11 cellular contexts compared by ENCODE assay signal in the genomic region with DNA sequence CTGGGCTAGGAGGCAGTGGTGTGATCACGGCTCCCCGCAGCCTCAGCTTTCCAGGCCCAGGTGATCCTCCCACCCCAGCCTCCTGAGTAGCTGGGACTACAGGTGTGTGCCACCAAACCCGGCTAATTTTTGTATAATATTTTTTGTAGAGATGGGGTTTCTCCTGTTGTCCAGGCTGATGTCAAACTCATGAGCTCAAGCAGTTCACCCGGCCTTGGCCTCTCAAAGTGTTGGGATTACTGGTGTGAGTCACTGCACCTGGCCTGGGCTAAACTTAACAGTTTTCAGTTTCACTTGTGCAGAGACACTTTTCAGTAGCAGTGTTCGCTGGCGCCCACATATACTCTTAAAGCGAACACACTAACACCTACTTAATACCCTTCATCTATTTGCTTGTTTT.
DNase-seq lines count a peak whose midpoint lies in the region; ATAC-seq and TF ChIP-seq lines count a peak whose summit lies in the region.
"Had no signal": no experiment of that assay in that cellular context is flagged by ENCODE, and none has a peak within 500 bp of the region (broad histone marks: within the 10 kb centered on the region; RNA-seq: fewer than 3 reads in every experiment).

No MANE protein-coding gene starts in this region.

- no peaks in the 10 kb centered on the region for H3K79me2 ChIP-seq in SK-N-SH (ENCODE audit: insufficient read depth)

- no peak overlapping the region for H3K9ac ChIP-seq in SK-N-SH

- H3K27me3 ChIP-seq in left lung (no peaks in the 10 kb centered on the region), SK-N-SH (ENCODE audit: insufficient read depth) (no peaks in the 10 kb centered on the region)

- no peak for TF ChIP-seq CTCF in left lung (IDR thresholded peaks at IDR 0.05)
- no peak for TF ChIP-seq CTCF in SK-N-SH (IDR thresholded peaks at IDR 0.05)

- DNase-seq in left lung = no peak
- DNase-seq in SK-N-SH = no peak
- no peak for DNase-seq in hippocampal formation (lab: John Stamatoyannopoulos, UW)
- no peak for DNase-seq in activated CD4-positive, alpha-beta T cell treated with anti-CD3 and anti-CD28 coated beads for 4 hours
- no peak for DNase-seq in activated naive CD4-positive, alpha-beta T cell treated with anti-CD3 and anti-CD28 coated beads, Interleukin-2, amount 50 U/mL, for 16 hours
- DNase-seq: activated T-cell treated with anti-CD3 and anti-CD28 coated beads, Interleukin-2, amount 50 U/mL, for 4 hours; erythroblast; NCI-H748 treated with DMSO at 0.1 percent for 48 hours had no signal

- no peak for TF ChIP-seq EP300 in SK-N-SH (IDR thresholded peaks at IDR 0.05; ENCODE audit: borderline replicate concordance in 1 of 2, low read depth in 1 of 2, low read length in 1 of 2)

- H3K27ac ChIP-seq in left lung = no peak overlapping the region
- no peak overlapping the region for H3K27ac ChIP-seq in SK-N-SH (ENCODE audit: low read depth in 2 of 2, low read length in 1 of 2)

- intact Hi-C loops in left lung (cut with DNase I) = no loop called here

- H2AFZ ChIP-seq in SK-N-SH (ENCODE audit: low read depth) = no peak overlapping the region

- H4K20me1 ChIP-seq in SK-N-SH (ENCODE audit: insufficient read depth) = no peaks in the 10 kb centered on the region

- no peak for TF ChIP-seq RAD21 in SK-N-SH (IDR thresholded peaks at IDR 0.05; ENCODE audit: low read length)

- H3K36me3 ChIP-seq in left lung (no peaks in the 10 kb centered on the region), SK-N-SH (replicated peaks in 1 of 2; ENCODE audit: control insufficient read depth in 1 of 2, insufficient read depth in 2 of 2, low read length in 1 of 2) (no peaks in the 10 kb centered on the region)

- POLR2A ChIA-PET in SK-N-SH (lab: Yijun Ruan, JAX) = no interaction called here

- CTCF ChIA-PET in SK-N-SH (lab: Yijun Ruan, JAX) = no interaction called here

- no peak overlapping the region for H3K4me2 ChIP-seq in SK-N-SH

- 95% methylated on average over 7 of the region's 7 CpGs for WGBS in SK-N-SH (ENCODE audit: low lambda C conversion rate)

- no peak overlapping the region for H3K4me3 ChIP-seq in left lung
- H3K4me3 ChIP-seq in SK-N-SH (ENCODE audit: low read depth in 2 of 2, low read length in 1 of 2) = no peak overlapping the region

- H3K9me3 ChIP-seq in left lung (no peaks in the 10 kb centered on the region), SK-N-SH (no peaks in the 10 kb centered on the region)

- peak; percentile 92 for ATAC-seq in GM18861 (IDR thresholded peaks at IDR 0.05; ENCODE audit: unreplicated experiment)
- peak; percentile 95 for ATAC-seq in GM21723 (IDR thresholded peaks at IDR 0.05; ENCODE audit: unreplicated experiment)
- peak; percentile 85 for ATAC-seq in HG03520 (IDR thresholded peaks at IDR 0.05; ENCODE audit: unreplicated experiment)
- peak; percentile 44 for ATAC-seq in left lung
- ATAC-seq: activated T-cell treated with anti-CD3 and anti-CD28 coated beads, Interleukin-2, amount 50 U/mL, for 4 hours had no signal

- no peaks in the 10 kb centered on the region for H3F3A ChIP-seq in SK-N-SH (replicated peaks; ENCODE audit: insufficient read depth)

- H3K4me1 ChIP-seq in left lung = peaks cover 0 to 11% of the 10 kb centered on the region in 2 donors
- H3K4me1 ChIP-seq in SK-N-SH (ENCODE audit: control insufficient read depth in 1 of 2, insufficient read depth in 2 of 2, low read depth in 1 of 2, low read length in 1 of 2) = no peaks in the 10 kb centered on the region

- no peaks in the 10 kb centered on the region for H3K9me2 ChIP-seq in SK-N-SH

TF ChIP-seq in SK-N-SH, 30 proteins besides CTCF, POLR2A, EP300 and RAD21 (continues in another document):
- TF ChIP-seq, protein P1, sequence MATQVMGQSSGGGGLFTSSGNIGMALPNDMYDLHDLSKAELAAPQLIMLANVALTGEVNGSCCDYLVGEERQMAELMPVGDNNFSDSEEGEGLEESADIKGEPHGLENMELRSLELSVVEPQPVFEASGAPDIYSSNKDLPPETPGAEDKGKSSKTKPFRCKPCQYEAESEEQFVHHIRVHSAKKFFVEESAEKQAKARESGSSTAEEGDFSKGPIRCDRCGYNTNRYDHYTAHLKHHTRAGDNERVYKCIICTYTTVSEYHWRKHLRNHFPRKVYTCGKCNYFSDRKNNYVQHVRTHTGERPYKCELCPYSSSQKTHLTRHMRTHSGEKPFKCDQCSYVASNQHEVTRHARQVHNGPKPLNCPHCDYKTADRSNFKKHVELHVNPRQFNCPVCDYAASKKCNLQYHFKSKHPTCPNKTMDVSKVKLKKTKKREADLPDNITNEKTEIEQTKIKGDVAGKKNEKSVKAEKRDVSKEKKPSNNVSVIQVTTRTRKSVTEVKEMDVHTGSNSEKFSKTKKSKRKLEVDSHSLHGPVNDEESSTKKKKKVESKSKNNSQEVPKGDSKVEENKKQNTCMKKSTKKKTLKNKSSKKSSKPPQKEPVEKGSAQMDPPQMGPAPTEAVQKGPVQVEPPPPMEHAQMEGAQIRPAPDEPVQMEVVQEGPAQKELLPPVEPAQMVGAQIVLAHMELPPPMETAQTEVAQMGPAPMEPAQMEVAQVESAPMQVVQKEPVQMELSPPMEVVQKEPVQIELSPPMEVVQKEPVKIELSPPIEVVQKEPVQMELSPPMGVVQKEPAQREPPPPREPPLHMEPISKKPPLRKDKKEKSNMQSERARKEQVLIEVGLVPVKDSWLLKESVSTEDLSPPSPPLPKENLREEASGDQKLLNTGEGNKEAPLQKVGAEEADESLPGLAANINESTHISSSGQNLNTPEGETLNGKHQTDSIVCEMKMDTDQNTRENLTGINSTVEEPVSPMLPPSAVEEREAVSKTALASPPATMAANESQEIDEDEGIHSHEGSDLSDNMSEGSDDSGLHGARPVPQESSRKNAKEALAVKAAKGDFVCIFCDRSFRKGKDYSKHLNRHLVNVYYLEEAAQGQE (IDR thresholded peaks at IDR 0.05; ENCODE audit: low read depth, low read length) = no peak
- TF ChIP-seq, protein P2, sequence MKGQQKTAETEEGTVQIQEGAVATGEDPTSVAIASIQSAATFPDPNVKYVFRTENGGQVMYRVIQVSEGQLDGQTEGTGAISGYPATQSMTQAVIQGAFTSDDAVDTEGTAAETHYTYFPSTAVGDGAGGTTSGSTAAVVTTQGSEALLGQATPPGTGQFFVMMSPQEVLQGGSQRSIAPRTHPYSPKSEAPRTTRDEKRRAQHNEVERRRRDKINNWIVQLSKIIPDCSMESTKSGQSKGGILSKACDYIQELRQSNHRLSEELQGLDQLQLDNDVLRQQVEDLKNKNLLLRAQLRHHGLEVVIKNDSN (IDR thresholded peaks at IDR 0.05; ENCODE audit: borderline replicate concordance, low read depth) = no peak
- TF ChIP-seq MEF2A (IDR thresholded peaks at IDR 0.05; ENCODE audit: borderline replicate concordance, low read depth) (no peak), EZH2phosphoT487 (IDR thresholded peaks at IDR 0.05; ENCODE audit: borderline replicate concordance, low read depth) (no peak), RCOR1 (IDR thresholded peaks at IDR 0.05; ENCODE audit: low read length) (no peak), GATA2 (CRISPR knock-in tag; IDR thresholded peaks at IDR 0.05) (no peak), RXRA (IDR thresholded peaks at IDR 0.05; ENCODE audit: borderline replicate concordance, low read depth) (no peak), MXI1 (IDR thresholded peaks at IDR 0.05; ENCODE audit: low read depth, low read length) (no peak), RFX5 (IDR thresholded peaks at IDR 0.05; ENCODE audit: low read length) (no peak), FOXM1 (IDR thresholded peaks at IDR 0.05; ENCODE audit: low read depth) (no peak), JUND (IDR thresholded peaks at IDR 0.05) (no peak), TCF12 (IDR thresholded peaks at IDR 0.05) (no peak), POLR2AphosphoS5 (IDR thresholded peaks at IDR 0.05; ENCODE audit: low read depth, low read length) (no peak), NRF1 (IDR thresholded peaks at IDR 0.05; ENCODE audit: low read depth, low read length) (no peak)
- TF ChIP-seq, protein P3, sequence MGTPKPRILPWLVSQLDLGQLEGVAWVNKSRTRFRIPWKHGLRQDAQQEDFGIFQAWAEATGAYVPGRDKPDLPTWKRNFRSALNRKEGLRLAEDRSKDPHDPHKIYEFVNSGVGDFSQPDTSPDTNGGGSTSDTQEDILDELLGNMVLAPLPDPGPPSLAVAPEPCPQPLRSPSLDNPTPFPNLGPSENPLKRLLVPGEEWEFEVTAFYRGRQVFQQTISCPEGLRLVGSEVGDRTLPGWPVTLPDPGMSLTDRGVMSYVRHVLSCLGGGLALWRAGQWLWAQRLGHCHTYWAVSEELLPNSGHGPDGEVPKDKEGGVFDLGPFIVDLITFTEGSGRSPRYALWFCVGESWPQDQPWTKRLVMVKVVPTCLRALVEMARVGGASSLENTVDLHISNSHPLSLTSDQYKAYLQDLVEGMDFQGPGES (IDR thresholded peaks at IDR 0.05; ENCODE audit: low read depth, low read length) = no peak
- TF ChIP-seq, protein P4, sequence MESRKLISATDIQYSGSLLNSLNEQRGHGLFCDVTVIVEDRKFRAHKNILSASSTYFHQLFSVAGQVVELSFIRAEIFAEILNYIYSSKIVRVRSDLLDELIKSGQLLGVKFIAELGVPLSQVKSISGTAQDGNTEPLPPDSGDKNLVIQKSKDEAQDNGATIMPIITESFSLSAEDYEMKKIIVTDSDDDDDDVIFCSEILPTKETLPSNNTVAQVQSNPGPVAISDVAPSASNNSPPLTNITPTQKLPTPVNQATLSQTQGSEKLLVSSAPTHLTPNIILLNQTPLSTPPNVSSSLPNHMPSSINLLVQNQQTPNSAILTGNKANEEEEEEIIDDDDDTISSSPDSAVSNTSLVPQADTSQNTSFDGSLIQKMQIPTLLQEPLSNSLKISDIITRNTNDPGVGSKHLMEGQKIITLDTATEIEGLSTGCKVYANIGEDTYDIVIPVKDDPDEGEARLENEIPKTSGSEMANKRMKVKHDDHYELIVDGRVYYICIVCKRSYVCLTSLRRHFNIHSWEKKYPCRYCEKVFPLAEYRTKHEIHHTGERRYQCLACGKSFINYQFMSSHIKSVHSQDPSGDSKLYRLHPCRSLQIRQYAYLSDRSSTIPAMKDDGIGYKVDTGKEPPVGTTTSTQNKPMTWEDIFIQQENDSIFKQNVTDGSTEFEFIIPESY (IDR thresholded peaks at IDR 0.05; ENCODE audit: borderline replicate concordance, low read depth) = no peak
- TF ChIP-seq, protein P5, sequence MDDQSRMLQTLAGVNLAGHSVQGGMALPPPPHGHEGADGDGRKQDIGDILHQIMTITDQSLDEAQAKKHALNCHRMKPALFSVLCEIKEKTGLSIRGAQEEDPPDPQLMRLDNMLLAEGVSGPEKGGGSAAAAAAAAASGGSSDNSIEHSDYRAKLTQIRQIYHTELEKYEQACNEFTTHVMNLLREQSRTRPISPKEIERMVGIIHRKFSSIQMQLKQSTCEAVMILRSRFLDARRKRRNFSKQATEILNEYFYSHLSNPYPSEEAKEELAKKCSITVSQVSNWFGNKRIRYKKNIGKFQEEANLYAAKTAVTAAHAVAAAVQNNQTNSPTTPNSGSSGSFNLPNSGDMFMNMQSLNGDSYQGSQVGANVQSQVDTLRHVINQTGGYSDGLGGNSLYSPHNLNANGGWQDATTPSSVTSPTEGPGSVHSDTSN (IDR thresholded peaks at IDR 0.05) = no peak

Comparison
In these comparisons a context has a peak if more than half of its experiments do, and no peak if none do; other contexts are left out.
1. ATAC-seq: peak in every context shown above with its lines; median percentile 95 in GM21723; 92 in GM18861; 85 in HG03520; 44 in left lung.